In the genomic region with DNA sequence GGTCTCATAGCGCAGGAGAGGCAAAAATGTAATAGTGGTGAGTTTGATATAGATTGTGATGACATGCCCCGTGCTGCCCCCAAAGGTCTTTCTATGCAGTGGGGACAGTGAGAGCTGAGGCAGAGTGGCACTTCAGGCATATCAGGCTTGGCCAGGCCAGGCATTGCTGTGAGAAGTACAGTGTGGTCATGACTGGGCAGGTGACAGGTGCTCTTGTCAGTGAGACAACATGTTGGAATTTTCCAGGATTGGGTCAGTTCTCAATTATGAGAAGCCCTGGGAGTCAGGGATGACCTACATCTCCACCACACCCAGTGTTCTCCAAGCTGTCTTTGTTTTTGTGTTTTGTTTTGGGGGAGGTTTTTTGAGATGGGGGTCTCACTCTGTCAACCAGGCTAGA, we compare ENCODE assay signal across 22 cellular contexts. TPM values are rescaled to one million over a fixed set of nuclear protein-coding genes. Genes with fewer than 3 reads are reported as not detected.
DNase-seq lines count a peak whose midpoint lies in the region; TF ChIP-seq lines count a peak whose summit lies in the region.
"Had no signal": no experiment of that assay in that cellular context is flagged by ENCODE, and none has a peak within 500 bp of the region (broad histone marks: within the 10 kb centered on the region; RNA-seq: fewer than 3 reads in every experiment).

No MANE protein-coding gene starts in this region.

- H3K27me3 Mint-ChIP-seq in activated T-cell treated with anti-CD3 and anti-CD28 coated beads, Interleukin-2, amount 50 U/mL, for 24 hours: no peaks in the 10 kb centered on the region

- no peak overlapping the region for H3K27ac ChIP-seq in osteoblast (ENCODE audit: low read depth, low read length)
- H3K27ac ChIP-seq: 22Rv1, BLaER1 had no signal

- no peaks in the 10 kb centered on the region for H3K9me3 ChIP-seq in osteoblast (ENCODE audit: low read depth, low read length)
- H3K9me3 ChIP-seq: BLaER1 had no signal

- no peaks in the 10 kb centered on the region for H3K27me3 ChIP-seq in osteoblast (ENCODE audit: insufficient read depth, low read length)
- H3K27me3 ChIP-seq: BLaER1 had no signal

- no peaks in the 10 kb centered on the region for H3K9me3 Mint-ChIP-seq in activated T-cell treated with anti-CD3 and anti-CD28 coated beads, Interleukin-2, amount 50 U/mL, for 24 hours
- H3K9me3 Mint-ChIP-seq: CD8-positive, alpha-beta T cell had no signal

- H3K4me3 Mint-ChIP-seq in activated T-cell treated with anti-CD3 and anti-CD28 coated beads, Interleukin-2, amount 50 U/mL, for 24 hours: no peak overlapping the region
- H3K4me3 Mint-ChIP-seq: CD8-positive, alpha-beta T cell had no signal

- peak overlapping the region; percentile 2 for H3K27ac Mint-ChIP-seq in activated T-cell treated with anti-CD3 and anti-CD28 coated beads, Interleukin-2, amount 50 U/mL, for 24 hours

- peaks cover 3% of the 10 kb centered on the region for H3K36me3 ChIP-seq in osteoblast (ENCODE audit: insufficient read depth, low read length)

- H3K4me2 ChIP-seq in osteoblast (ENCODE audit: insufficient read depth, low read length): no peak overlapping the region
- H3K4me2 ChIP-seq: BLaER1 had no signal

- H4K20me1 ChIP-seq in osteoblast (ENCODE audit: insufficient read depth, low read length): peaks cover 26% of the 10 kb centered on the region

- no peak overlapping the region for H3K4me3 ChIP-seq in osteoblast (ENCODE audit: insufficient read depth, low read length)
- H3K4me3 ChIP-seq: BLaER1 had no signal

- no peak overlapping the region for H2AFZ ChIP-seq in osteoblast (ENCODE audit: low read length)

- no peak for TF ChIP-seq CTCF in osteoblast (IDR thresholded peaks at IDR 0.05; ENCODE audit: extremely low read depth, low read depth, low read length)

- H3K4me1 Mint-ChIP-seq in activated T-cell treated with anti-CD3 and anti-CD28 coated beads, Interleukin-2, amount 50 U/mL, for 24 hours (ENCODE audit: low read depth): peaks cover 63% of the 10 kb centered on the region

- peaks cover 18% of the 10 kb centered on the region for H3K4me1 ChIP-seq in osteoblast (ENCODE audit: insufficient read depth, low read length)

- DNase-seq in activated T-cell treated with anti-CD3 and anti-CD28 coated beads, Interleukin-2, amount 50 U/mL, for 24 hours: no peak
- no peak for DNase-seq in activated T-cell treated with anti-CD3 and anti-CD28 coated beads, Interleukin-2, amount 50 U/mL, for 48 hours
- DNase-seq in cerebellar cortex (ENCODE audit: low spot score) (peak; percentile 67), kidney tubule cell (ENCODE audit: low spot score) (peak; percentile 33), SHP77 treated with DMSO at 0.1 percent for 48 hours (lab: John Stamatoyannopoulos, UW) (no peak), DMS 273 (lab: John Stamatoyannopoulos, UW; ENCODE audit: unreplicated experiment) (no peak), HT-29 (ENCODE audit: low spot score) (no peak), osteoblast (ENCODE audit: insufficient read length, low spot score, missing footprints) (no peak)
- DNase-seq: ACHN; CD8-positive, alpha-beta T cell; DMS53; GF-D8; IMR-90; Karpas-422; NCI-H1694; NCI-H2081; NCI-H2171; NCI-H446; NCI-H526; OCI-M1 had no signal

- peaks cover 68% of the 10 kb centered on the region for H3K79me2 ChIP-seq in osteoblast (ENCODE audit: insufficient read depth, low read length)

- peaks cover 58% of the 10 kb centered on the region for H3K36me3 Mint-ChIP-seq in activated T-cell treated with anti-CD3 and anti-CD28 coated beads, Interleukin-2, amount 50 U/mL, for 24 hours (ENCODE audit: low read depth)

RNA-seq across cellular contexts. Expression of a gene that starts 3.7 kb away (rescaled TPM):
- 23.5 and 26.9 TPM in 2 replicates for total RNA-seq in HT-29 (2014; rRNA removed; shearing (Covaris generic))
- total RNA-seq in osteoblast: 13.0 and 15.3 TPM in 2 replicates

RNA-seq across cellular contexts. Expression of a gene that starts 3.9 kb away (rescaled TPM):
- 69.9 and 127 TPM in 2 replicates for total RNA-seq in HT-29 (2014; rRNA removed; shearing (Covaris generic))
- total RNA-seq in osteoblast: 61.9 and 63.4 TPM in 2 replicates

RNA-seq across cellular contexts. Expression of a gene that starts 54.7 kb away (rescaled TPM):
- 74.9 and 77.2 TPM in 2 replicates for total RNA-seq in HT-29 (2014; rRNA removed; shearing (Covaris generic))
- total RNA-seq in osteoblast: 31.2 and 38.4 TPM in 2 replicates

Comparison
In these comparisons a context has a peak if more than half of its experiments do, and no peak if none do; other contexts are left out.
1. DNase-seq: peak in cerebellar cortex (single experiment) and kidney tubule cell (single experiment); none in activated T-cell treated with anti-CD3 and anti-CD28 coated beads, Interleukin-2, amount 50 U/mL, for 24 hours (single experiment), activated T-cell treated with anti-CD3 and anti-CD28 coated beads, Interleukin-2, amount 50 U/mL, for 48 hours (0 of 2), SHP77 treated with DMSO at 0.1 percent for 48 hours (single experiment), DMS 273 (single experiment), HT-29 (single experiment) and osteoblast (single experiment).